24 cellular contexts compared by ENCODE assay signal in the genomic region with DNA sequence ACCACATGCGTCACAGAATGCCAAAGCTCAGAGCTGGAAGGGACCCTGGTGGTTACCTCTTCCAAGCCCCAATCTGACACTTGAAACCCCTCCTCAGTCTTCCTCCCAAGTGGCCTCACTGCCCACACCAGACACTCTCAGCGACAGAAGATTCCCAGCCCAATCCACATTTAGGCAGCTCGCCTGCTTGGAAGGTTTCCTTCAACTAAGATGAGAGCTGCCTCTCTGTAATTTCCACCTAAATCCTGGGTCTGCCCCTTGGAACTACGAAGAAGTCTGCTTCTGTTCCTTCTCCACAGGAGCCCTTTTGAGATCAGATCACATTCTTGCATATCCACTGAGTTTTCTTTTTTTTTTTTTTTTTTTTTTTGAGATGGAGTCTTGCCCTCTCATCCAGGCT.
"Had no signal": no experiment of that assay in that cellular context is flagged by ENCODE, and none has a peak within 500 bp of the region (broad histone marks: within the 10 kb centered on the region; RNA-seq: fewer than 3 reads in every experiment).

No MANE protein-coding gene starts in this region.

- H3K27me3 ChIP-seq: ovary, upper lobe of left lung had no signal

- ATAC-seq: activated T-cell treated with anti-CD3 and anti-CD28 coated beads, Interleukin-2, amount 50 U/mL, for 4 hours; gastroesophageal sphincter; left lung; stimulated activated naive CD8-positive, alpha-beta T cell treated with anti-CD3 and anti-CD28 coated beads, Interleukin-15, Interleukin-2, amounts not matched to agents 100 U/mL and 50 U/mL, for 24 hours had no signal

- DNase-seq: activated CD8-positive, alpha-beta memory T cell treated with anti-CD3 and anti-CD28 coated beads, Interleukin-2, amount 50 U/mL, for 4 hours; activated naive CD4-positive, alpha-beta T cell treated with anti-CD3 and anti-CD28 coated beads for 36 hours; activated naive CD8-positive, alpha-beta T cell treated with anti-CD3 and anti-CD28 coated beads, Interleukin-2, amount 10 ng/mL, durations not matched to agents 7 days and 5 days; activated T-cell treated with anti-CD3 and anti-CD28 coated beads, Interleukin-2, amount 50 U/mL, for 4 hours; amniotic stem cell; cerebellar nuclear complex; kidney glomerular epithelial cell; left lung; midbrain; ovary; spleen; stimulated activated CD4-positive, alpha-beta T cell treated with anti-CD3 and anti-CD28 coated beads, Interleukin-4, amount 100 ng/mL, for 1 hour; stimulated activated naive CD8-positive, alpha-beta T cell treated with anti-CD3 and anti-CD28 coated beads, Interleukin-15, Interleukin-2, amounts not matched to agents 100 U/mL and 50 U/mL, for 24 hours; upper lobe of left lung had no signal

- H3K9me3 ChIP-seq: left lung, neutrophil, ovary, prostate gland, spleen, upper lobe of left lung had no signal

- H3K36me3 ChIP-seq: gastroesophageal sphincter, left lung, neutrophil, ovary, prostate gland, upper lobe of left lung had no signal

- H3K4me1 ChIP-seq: gastroesophageal sphincter, left lung, prostate gland, upper lobe of left lung had no signal

- H3K27ac ChIP-seq: coronary artery, epithelial cell of prostate, gastroesophageal sphincter, left lung, neutrophil, ovary, prostate gland, upper lobe of left lung, VCaP had no signal

- H3K4me3 Mint-ChIP-seq: activated naive CD4-positive, alpha-beta T cell treated with anti-CD3 and anti-CD28 coated beads for 36 hours; activated naive CD8-positive, alpha-beta T cell treated with anti-CD3 and anti-CD28 coated beads, Interleukin-2, amount 10 ng/mL, durations not matched to agents 7 days and 5 days; activated T-cell treated with anti-CD3 and anti-CD28 coated beads, Interleukin-2, amount 50 U/mL, for 4 hours; nephron; T-helper 2 cell treated with Interferon-gamma antibody and Interleukin-4, amounts not matched to agents 5 μg/mL and 100 μg/mL, for 36 hours had no signal

- H3K9me3 Mint-ChIP-seq: activated naive CD8-positive, alpha-beta T cell treated with anti-CD3 and anti-CD28 coated beads, Interleukin-2, amount 10 ng/mL, durations not matched to agents 7 days and 5 days; activated T-cell treated with anti-CD3 and anti-CD28 coated beads, Interleukin-2, amount 50 U/mL, for 4 hours; activated T-helper 2 cell treated with anti-CD3 and anti-CD28 coated beads, Interferon-gamma antibody, Interleukin-2, Interleukin-4, amounts not matched to agents 10 μg/mL and 5 μg/mL and 100 μg/mL, durations not matched to agents 14 hours and 24 hours and 36 hours; T-helper 2 cell treated with Interferon-gamma antibody and Interleukin-4, amounts not matched to agents 5 μg/mL and 100 μg/mL, for 36 hours had no signal

- H3K36me3 Mint-ChIP-seq: activated naive CD8-positive, alpha-beta T cell treated with anti-CD3 and anti-CD28 coated beads, Interleukin-2, amount 10 ng/mL, durations not matched to agents 7 days and 5 days had no signal

- H3K4me1 Mint-ChIP-seq: activated naive CD8-positive, alpha-beta T cell treated with anti-CD3 and anti-CD28 coated beads, Interleukin-2, amount 10 ng/mL, durations not matched to agents 7 days and 5 days; nephron had no signal

- H3K27ac Mint-ChIP-seq: activated naive CD4-positive, alpha-beta T cell treated with anti-CD3 and anti-CD28 coated beads for 36 hours; activated naive CD8-positive, alpha-beta T cell treated with anti-CD3 and anti-CD28 coated beads, Interleukin-2, amount 10 ng/mL, durations not matched to agents 7 days and 5 days; activated T-helper 2 cell treated with anti-CD3 and anti-CD28 coated beads, Interferon-gamma antibody, Interleukin-2, Interleukin-4, amounts not matched to agents 10 μg/mL and 5 μg/mL and 100 μg/mL, durations not matched to agents 14 hours and 24 hours and 36 hours; nephron; T-helper 2 cell treated with Interferon-gamma antibody and Interleukin-4, amounts not matched to agents 5 μg/mL and 100 μg/mL, for 36 hours had no signal

- H3K4me3 ChIP-seq: coronary artery, gastroesophageal sphincter, left lung, lung, ovary, prostate gland, spleen, upper lobe of left lung had no signal
